In genomic region chr14:63624701-63625100, GRCh38 we compare ENCODE assay signal across 23 cellular contexts.
"Had no signal": no experiment of that assay in that cellular context is flagged by ENCODE, and none has a peak within 500 bp of the region (broad histone marks: within the 10 kb centered on the region; RNA-seq: fewer than 3 reads in every experiment).

No MANE protein-coding gene starts in this region.

- H3K27me3 ChIP-seq: heart left ventricle, pancreas, right atrium auricular region, right lobe of liver, stomach, testis, thyroid gland, transverse colon, upper lobe of left lung had no signal

- H3K36me3 ChIP-seq: pancreas, right atrium auricular region, thyroid gland, transverse colon had no signal

- H3K9me3 ChIP-seq: heart left ventricle, left ventricle myocardium inferior, mucosa of descending colon, pancreas, right atrium auricular region, right lobe of liver, stomach, testis, thyroid gland, transverse colon, upper lobe of left lung had no signal

- DNase-seq: heart left ventricle; hypothalamus; immature natural killer cell; kidney; left colon; left ventricle myocardium inferior; midbrain; mucosa of descending colon; naive thymus-derived CD8-positive, alpha-beta T cell; nucleus accumbens; pancreas; right lobe of liver; stimulated activated CD4-positive, alpha-beta T cell treated with anti-CD3 and anti-CD28 coated beads, Interleukin-1b, Interleukin-23, amount 100 ng/mL, for 48 hours; stimulated activated CD4-positive, alpha-beta T cell treated with anti-CD3 and anti-CD28 coated beads, Interleukin-4, amount 100 ng/mL, for 1 hour; stimulated activated naive B cell treated with anti-CD40 and anti-IgM and Interleukin-4, amounts not matched to agents 10 μg/mL and 1 μg/mL and 100 μg/mL, for 72 hours; stimulated activated naive CD8-positive, alpha-beta T cell treated with anti-CD3 and anti-CD28 coated beads, Interleukin-15, Interleukin-2, amounts not matched to agents 100 U/mL and 50 U/mL, for 24 hours; stomach; testis; transverse colon had no signal

- H3K27ac ChIP-seq: heart left ventricle, left ventricle myocardium inferior, pancreas, right atrium auricular region, right lobe of liver, stomach, testis, thyroid gland, transverse colon, upper lobe of left lung had no signal

- H3K4me3 ChIP-seq: heart left ventricle, left ventricle myocardium inferior, mucosa of descending colon, pancreas, right atrium auricular region, right lobe of liver, smooth muscle cell, stomach, testis, thyroid gland, transverse colon, upper lobe of left lung had no signal

- ATAC-seq: heart left ventricle; left colon; mucosa of descending colon; naive thymus-derived CD8-positive, alpha-beta T cell; pancreas; right lobe of liver; stimulated activated naive B cell treated with anti-CD40 and anti-IgM and Interleukin-4, amounts not matched to agents 10 μg/mL and 1 μg/mL and 100 μg/mL, for 72 hours; stimulated activated naive CD8-positive, alpha-beta T cell treated with anti-CD3 and anti-CD28 coated beads, Interleukin-15, Interleukin-2, amounts not matched to agents 100 U/mL and 50 U/mL, for 24 hours had no signal

- H3K4me1 ChIP-seq: heart left ventricle, left ventricle myocardium inferior, right atrium auricular region, right lobe of liver, testis, thyroid gland had no signal
